ENCODE assay signal across 4 cellular contexts in the genomic region with DNA sequence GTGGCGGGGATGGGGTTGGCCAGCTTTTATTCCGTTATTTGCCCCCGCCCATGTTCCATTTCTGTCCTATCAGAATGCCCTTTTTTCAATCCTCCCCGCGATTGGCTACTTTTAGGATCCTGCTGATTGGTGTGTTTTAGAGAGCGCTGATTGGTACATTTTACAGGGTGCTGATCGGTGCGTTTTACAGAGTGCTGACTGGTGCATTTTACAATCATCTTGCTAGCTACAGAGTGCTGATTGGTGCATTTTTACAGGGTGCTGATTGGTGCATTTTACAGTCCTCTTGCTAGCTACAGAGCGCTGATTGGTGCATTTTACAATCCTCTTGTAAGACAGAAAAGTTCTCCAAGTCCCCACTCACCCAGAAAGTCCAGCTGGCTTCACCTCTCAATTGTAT. TPM values are rescaled to one million over a fixed set of nuclear protein-coding genes. Genes with fewer than 3 reads are reported as not detected.
"Had no signal": no experiment of that assay in that cellular context is flagged by ENCODE, and none has a peak within 500 bp of the region (broad histone marks: within the 10 kb centered on the region; RNA-seq: fewer than 3 reads in every experiment).

No MANE protein-coding gene starts in this region.

RNA-seq across cellular contexts. Expression of gene SPPL2C, which starts 17.4 kb away (rescaled TPM):
- total RNA-seq: LHCN-M2, M059J, MCF 10A, NCI-H460 had no signal
